36 cellular contexts compared by ENCODE assay signal in the genomic region with DNA sequence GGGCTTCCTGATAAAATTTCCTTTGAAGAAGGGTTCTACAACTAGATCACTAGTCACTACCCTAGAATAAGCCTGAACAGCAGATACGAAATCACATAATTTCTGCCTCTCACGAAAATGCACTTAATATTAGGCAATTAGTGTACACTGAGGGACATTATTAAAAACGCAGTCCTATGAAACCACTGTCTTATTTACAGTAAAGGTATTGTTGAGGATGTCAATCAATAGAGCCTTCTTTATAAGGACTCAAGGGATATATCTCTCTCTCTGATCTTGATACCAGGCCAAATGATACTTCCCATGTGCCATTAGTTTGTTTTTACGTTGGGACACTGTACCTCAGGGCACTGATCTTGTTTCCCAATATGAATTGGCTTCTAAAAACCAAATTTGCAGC.
"Had no signal": no experiment of that assay in that cellular context is flagged by ENCODE, and none has a peak within 500 bp of the region (broad histone marks: within the 10 kb centered on the region; RNA-seq: fewer than 3 reads in every experiment).

No MANE protein-coding gene starts in this region.

- ATAC-seq: activated CD8-positive, alpha-beta T cell treated with anti-CD3 and anti-CD28 coated beads for 36 hours; activated naive CD8-positive, alpha-beta T cell treated with anti-CD3 and anti-CD28 coated beads, Interleukin-2, amount 50 U/mL, for 24 hours; activated T-cell treated with anti-CD3 and anti-CD28 coated beads, Interleukin-2, amount 50 U/mL, for 4 hours; activated T-helper 17 cell treated with anti-CD3 and anti-CD28 coated beads, Interleukin-2, amount 50 U/mL, for 72 hours had no signal

- H3K27me3 Mint-ChIP-seq: activated B cell treated with CpG ODN at 0.5 μM for 24 hours; activated CD4-positive, alpha-beta memory T cell treated with anti-CD3 and anti-CD28 coated beads for 36 hours; activated CD4-positive, alpha-beta T cell treated with anti-CD3 and anti-CD28 coated beads, Interleukin-2, amount 10 ng/mL, durations not matched to agents 24 days and 14 days; activated CD8-positive, alpha-beta T cell treated with anti-CD3 and anti-CD28 coated beads for 36 hours; activated naive CD4-positive, alpha-beta T cell treated with anti-CD3 and anti-CD28 coated beads, Interleukin-2, amount 10 ng/mL, durations not matched to agents 7 days and 5 days; activated naive CD4-positive, alpha-beta T cell treated with anti-CD3 and anti-CD28 coated beads, Interleukin-2, amount 50 U/mL, for 24 hours; activated naive CD8-positive, alpha-beta T cell; activated naive CD8-positive, alpha-beta T cell treated with anti-CD3 and anti-CD28 coated beads, Interleukin-2, amount 10 ng/mL, durations not matched to agents 7 days and 5 days; activated naive CD8-positive, alpha-beta T cell treated with anti-CD3 and anti-CD28 coated beads, Interleukin-2, amount 50 U/mL, for 24 hours; activated T-helper 17 cell treated with anti-CD3 and anti-CD28 coated beads, Interleukin-2, amount 50 U/mL, for 72 hours; central memory CD8-positive, alpha-beta T cell had no signal

- H3K27ac Mint-ChIP-seq: activated B cell treated with CpG ODN at 0.5 μM for 24 hours; activated CD4-positive, alpha-beta memory T cell treated with anti-CD3 and anti-CD28 coated beads for 36 hours; activated CD4-positive, alpha-beta T cell treated with anti-CD3 and anti-CD28 coated beads, Interleukin-2, amount 10 ng/mL, durations not matched to agents 24 days and 14 days; activated CD8-positive, alpha-beta T cell treated with anti-CD3 and anti-CD28 coated beads for 36 hours; activated naive CD4-positive, alpha-beta T cell treated with anti-CD3 and anti-CD28 coated beads, Interleukin-2, amount 10 ng/mL, durations not matched to agents 7 days and 5 days; activated naive CD4-positive, alpha-beta T cell treated with anti-CD3 and anti-CD28 coated beads, Interleukin-2, amount 50 U/mL, for 24 hours; activated naive CD8-positive, alpha-beta T cell; activated naive CD8-positive, alpha-beta T cell treated with anti-CD3 and anti-CD28 coated beads, Interleukin-2, amount 10 ng/mL, durations not matched to agents 7 days and 5 days; activated naive CD8-positive, alpha-beta T cell treated with anti-CD3 and anti-CD28 coated beads, Interleukin-2, amount 50 U/mL, for 24 hours; activated T-cell treated with anti-CD3 and anti-CD28 coated beads, Interleukin-2, amount 50 U/mL, for 72 hours; activated T-helper 1 cell treated with anti-CD3 and anti-CD28 coated beads, Interleukin-12 subunit alpha, Interleukin-12 subunit beta, Interleukin-2, Interleukin-4 antibody, amounts not matched to agents 30 ng/mL and 10 ng/mL and 1 ng/mL, durations not matched to agents 14 hours and 24 hours and 36 hours; activated T-helper 17 cell treated with anti-CD3 and anti-CD28 coated beads, Interleukin-2, amount 50 U/mL, for 72 hours; brain; T-helper 2 cell treated with Interferon-gamma antibody and Interleukin-4, amounts not matched to agents 5 μg/mL and 100 μg/mL, for 36 hours had no signal

- H3K4me1 ChIP-seq: ascending aorta, colonic mucosa had no signal

- FAIRE-seq: bronchial epithelial cell, TTC549 had no signal

- H3K9me3 ChIP-seq: ascending aorta, colonic mucosa had no signal

- H3K27me3 ChIP-seq: ascending aorta, cardiac muscle cell, colonic mucosa had no signal

- H3K4me1 Mint-ChIP-seq: activated B cell treated with CpG ODN at 0.5 μM for 24 hours; activated CD4-positive, alpha-beta T cell treated with anti-CD3 and anti-CD28 coated beads, Interleukin-2, amount 10 ng/mL, durations not matched to agents 24 days and 14 days; activated naive CD4-positive, alpha-beta T cell treated with anti-CD3 and anti-CD28 coated beads, Interleukin-2, amount 10 ng/mL, durations not matched to agents 7 days and 5 days; activated naive CD4-positive, alpha-beta T cell treated with anti-CD3 and anti-CD28 coated beads, Interleukin-2, amount 50 U/mL, for 24 hours; activated naive CD8-positive, alpha-beta T cell treated with anti-CD3 and anti-CD28 coated beads, Interleukin-2, amount 10 ng/mL, durations not matched to agents 7 days and 5 days; activated naive CD8-positive, alpha-beta T cell treated with anti-CD3 and anti-CD28 coated beads, Interleukin-2, amount 50 U/mL, for 24 hours; activated T-helper 17 cell treated with anti-CD3 and anti-CD28 coated beads, Interleukin-2, amount 50 U/mL, for 72 hours had no signal

- H3K9me3 Mint-ChIP-seq: activated B cell treated with CpG ODN at 0.5 μM for 24 hours; activated CD4-positive, alpha-beta memory T cell treated with anti-CD3 and anti-CD28 coated beads for 36 hours; activated CD4-positive, alpha-beta T cell treated with anti-CD3 and anti-CD28 coated beads, Interleukin-2, amount 10 ng/mL, durations not matched to agents 24 days and 14 days; activated CD8-positive, alpha-beta T cell treated with anti-CD3 and anti-CD28 coated beads for 36 hours; activated naive CD4-positive, alpha-beta T cell treated with anti-CD3 and anti-CD28 coated beads, Interleukin-2, amount 10 ng/mL, durations not matched to agents 7 days and 5 days; activated naive CD4-positive, alpha-beta T cell treated with anti-CD3 and anti-CD28 coated beads, Interleukin-2, amount 50 U/mL, for 24 hours; activated naive CD8-positive, alpha-beta T cell treated with anti-CD3 and anti-CD28 coated beads, Interleukin-2, amount 10 ng/mL, durations not matched to agents 7 days and 5 days; activated naive CD8-positive, alpha-beta T cell treated with anti-CD3 and anti-CD28 coated beads, Interleukin-2, amount 50 U/mL, for 24 hours; activated T-cell treated with anti-CD3 and anti-CD28 coated beads, Interleukin-2, amount 50 U/mL, for 4 hours; activated T-cell treated with anti-CD3 and anti-CD28 coated beads, Interleukin-2, amount 50 U/mL, for 72 hours; activated T-helper 1 cell treated with anti-CD3 and anti-CD28 coated beads, Interleukin-12 subunit alpha, Interleukin-12 subunit beta, Interleukin-2, Interleukin-4 antibody, amounts not matched to agents 30 ng/mL and 10 ng/mL and 1 ng/mL, durations not matched to agents 14 hours and 24 hours and 36 hours; activated T-helper 17 cell treated with anti-CD3 and anti-CD28 coated beads, Interleukin-2, amount 50 U/mL, for 72 hours; central memory CD8-positive, alpha-beta T cell; T-helper 2 cell treated with Interferon-gamma antibody and Interleukin-4, amounts not matched to agents 5 μg/mL and 100 μg/mL, for 36 hours had no signal

- H3K4me3 Mint-ChIP-seq: activated B cell treated with CpG ODN at 0.5 μM for 24 hours; activated CD4-positive, alpha-beta memory T cell treated with anti-CD3 and anti-CD28 coated beads for 36 hours; activated CD4-positive, alpha-beta T cell treated with anti-CD3 and anti-CD28 coated beads, Interleukin-2, amount 10 ng/mL, durations not matched to agents 24 days and 14 days; activated CD8-positive, alpha-beta T cell treated with anti-CD3 and anti-CD28 coated beads for 36 hours; activated naive CD4-positive, alpha-beta T cell treated with anti-CD3 and anti-CD28 coated beads, Interleukin-2, amount 10 ng/mL, durations not matched to agents 7 days and 5 days; activated naive CD4-positive, alpha-beta T cell treated with anti-CD3 and anti-CD28 coated beads, Interleukin-2, amount 50 U/mL, for 24 hours; activated naive CD8-positive, alpha-beta T cell; activated naive CD8-positive, alpha-beta T cell treated with anti-CD3 and anti-CD28 coated beads, Interleukin-2, amount 10 ng/mL, durations not matched to agents 7 days and 5 days; activated naive CD8-positive, alpha-beta T cell treated with anti-CD3 and anti-CD28 coated beads, Interleukin-2, amount 50 U/mL, for 24 hours; activated T-cell treated with anti-CD3 and anti-CD28 coated beads, Interleukin-2, amount 50 U/mL, for 4 hours; activated T-cell treated with anti-CD3 and anti-CD28 coated beads, Interleukin-2, amount 50 U/mL, for 72 hours; activated T-helper 1 cell treated with anti-CD3 and anti-CD28 coated beads, Interleukin-12 subunit alpha, Interleukin-12 subunit beta, Interleukin-2, Interleukin-4 antibody, amounts not matched to agents 30 ng/mL and 10 ng/mL and 1 ng/mL, durations not matched to agents 14 hours and 24 hours and 36 hours; activated T-helper 17 cell treated with anti-CD3 and anti-CD28 coated beads, Interleukin-2, amount 50 U/mL, for 72 hours; brain; central memory CD8-positive, alpha-beta T cell; T-helper 2 cell treated with Interferon-gamma antibody and Interleukin-4, amounts not matched to agents 5 μg/mL and 100 μg/mL, for 36 hours had no signal

- H3K36me3 ChIP-seq: ascending aorta, colonic mucosa had no signal

- H3K27ac ChIP-seq: ascending aorta, cardiac muscle cell, colonic mucosa had no signal

- H3K4me3 ChIP-seq: ascending aorta, cardiac muscle cell, colonic mucosa had no signal

- DNase-seq: activated B cell treated with CpG ODN at 0.5 μM for 24 hours; activated CD4-positive, alpha-beta memory T cell treated with anti-CD3 and anti-CD28 coated beads for 36 hours; activated CD4-positive, alpha-beta T cell treated with anti-CD3 and anti-CD28 coated beads for 4 hours; activated CD4-positive, alpha-beta T cell treated with anti-CD3 and anti-CD28 coated beads, Interleukin-2, amount 10 ng/mL, durations not matched to agents 24 days and 14 days; activated CD4-positive, alpha-beta T cell treated with anti-CD3 and anti-CD28 coated beads, Interleukin-2, amount 50 U/mL, for 1 hour; activated CD4-positive, alpha-beta T cell treated with anti-CD3 and anti-CD28 coated beads, Interleukin-2, amount 50 U/mL, for 4 hours; activated CD4-positive, CD25-positive, alpha-beta regulatory T cell treated with anti-CD3 and anti-CD28 coated beads, Interleukin-2, amount 50 U/mL, for 72 hours; activated CD8-positive, alpha-beta memory T cell treated with anti-CD3 and anti-CD28 coated beads, Interleukin-2, amount 50 U/mL, for 4 hours; activated CD8-positive, alpha-beta T cell treated with anti-CD3 and anti-CD28 coated beads for 36 hours; activated effector memory CD4-positive, alpha-beta T cell treated with anti-CD3 and anti-CD28 coated beads, Interleukin-2, amount 50 U/mL, for 16 hours; activated gamma-delta T cell treated with Interleukin-2 at 50 U/mL for 16 hours; activated naive CD4-positive, alpha-beta T cell treated with anti-CD3 and anti-CD28 coated beads, Interleukin-2, amount 10 ng/mL, durations not matched to agents 7 days and 5 days; activated naive CD4-positive, alpha-beta T cell treated with Interleukin-2 at 50 U/mL for 16 hours; activated naive CD8-positive, alpha-beta T cell treated with anti-CD3 and anti-CD28 coated beads, Interleukin-2, amount 10 ng/mL, durations not matched to agents 7 days and 5 days; activated naive CD8-positive, alpha-beta T cell treated with anti-CD3 and anti-CD28 coated beads, Interleukin-2, amount 50 U/mL, for 24 hours; activated T-cell treated with anti-CD3 and anti-CD28 coated beads for 4 hours; activated T-cell treated with anti-CD3 and anti-CD28 coated beads, Interleukin-2, amount 50 U/mL, for 1 hour; activated T-cell treated with anti-CD3 and anti-CD28 coated beads, Interleukin-2, amount 50 U/mL, for 4 hours; activated T-cell treated with anti-CD3 and anti-CD28 coated beads, Interleukin-2, amount 50 U/mL, for 72 hours; amygdala; anterior cingulate cortex; caudate nucleus; cerebellar nuclear complex; colonic mucosa; T-helper 9 cell had no signal
